Comparison of ENCODE assay signal across 11 cellular contexts in the genomic region with DNA sequence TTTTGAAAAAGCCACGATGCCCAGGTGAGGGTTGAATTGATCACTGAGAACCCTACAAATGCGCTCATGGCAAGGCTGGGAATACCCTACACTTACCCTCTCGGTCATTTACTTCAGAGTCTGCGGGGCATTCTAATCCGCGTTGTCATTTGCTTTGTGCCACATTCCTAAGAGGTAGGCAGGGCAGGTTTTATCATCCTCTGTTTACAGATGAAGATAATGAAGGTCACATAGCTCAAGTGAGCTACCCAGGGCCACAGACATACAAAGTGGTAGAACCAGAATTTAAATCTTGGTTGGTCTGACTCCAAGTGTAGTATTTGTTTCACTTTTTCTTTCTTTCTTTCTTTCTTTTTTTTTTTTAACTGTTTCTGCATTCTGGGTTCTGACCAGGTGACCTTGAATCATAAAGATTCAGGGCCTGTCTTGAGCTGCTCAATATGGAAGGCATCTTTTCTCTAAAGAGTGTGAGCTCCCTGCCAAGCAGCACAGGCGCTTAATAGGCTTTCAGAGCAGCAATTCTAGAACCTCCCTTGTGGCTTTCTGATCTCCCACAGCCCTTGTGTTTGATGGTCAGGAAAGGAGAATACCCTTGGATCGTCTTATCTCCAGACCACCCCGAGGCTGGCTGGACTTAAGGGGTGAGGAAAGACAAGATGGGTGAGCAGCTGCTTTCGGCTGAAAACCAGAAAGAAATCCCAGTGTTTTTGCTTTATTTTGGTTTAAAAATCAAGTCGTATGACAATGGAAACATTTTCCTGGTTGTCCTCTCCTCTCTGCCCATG. TPM values are rescaled to one million over a fixed set of nuclear protein-coding genes. Genes with fewer than 3 reads are reported as not detected.
A peak's percentile ranks its signal among the peaks of the same experiment; 100 is the strongest.
DNase-seq lines count a peak whose midpoint lies in the region; ATAC-seq, FAIRE-seq and TF ChIP-seq lines count a peak whose summit lies in the region.
"Had no signal": no experiment of that assay in that cellular context is flagged by ENCODE, and none has a peak within 500 bp of the region (broad histone marks: within the 10 kb centered on the region; RNA-seq: fewer than 3 reads in every experiment).

No MANE protein-coding gene starts in this region.

- ATAC-seq in A549 (peak in 1 of 2 experiments; percentile 21; a peak in 1 of 6 replicates), GM19324 (IDR thresholded peaks at IDR 0.05; ENCODE audit: low FRiP score, unreplicated experiment) (peak; percentile 10)

- H3F3A ChIP-seq in MM.1S (ENCODE audit: insufficient read depth, low read length): peaks cover 4% of the 10 kb centered on the region; the same call in 1 of the 2 replicates

- no peak for TF ChIP-seq RAD21 in A549 (conservative IDR thresholded peaks at IDR 0.05 in 1 of 2, IDR thresholded peaks at IDR 0.05 in 1 of 2)

- no peaks in the 10 kb centered on the region for H4K20me1 ChIP-seq in MM.1S (ENCODE audit: insufficient read depth, low read length)

- H3K9me3 ChIP-seq in A549: no peaks in the 10 kb centered on the region
- no peaks in the 10 kb centered on the region for H3K9me3 ChIP-seq in MM.1S (replicated peaks; ENCODE audit: insufficient read depth, low read length)

- CTCF ChIA-PET in A549 (lab: Yijun Ruan, JAX): interaction anchor here (2.5 to 6.7 kb wide), 2 partner anchors 39 to 218 kb away, joined by 7 to 50 read pairs; no protein-coding TSS in a partner anchor

- TF ChIP-seq POLR2A in A549 (IDR thresholded peaks at IDR 0.05; ENCODE audit: low read length) (no peak), H54 (IDR thresholded peaks at IDR 0.05; ENCODE audit: low read depth, low read length) (no peak)

- H3K79me2 ChIP-seq in MM.1S (ENCODE audit: low read length): no peaks in the 10 kb centered on the region

- H3K4me2 ChIP-seq in A549: no peak overlapping the region
- peak overlapping the region; percentile 77; the same call in 1 of the 2 replicates for H3K4me2 ChIP-seq in MM.1S (ENCODE audit: low read depth, low read length)

- no peaks in the 10 kb centered on the region for H3K27me3 ChIP-seq in MM.1S (replicated peaks; ENCODE audit: insufficient read depth, low read length)
- H3K27me3 ChIP-seq: brain microvascular endothelial cell had no signal

- TF ChIP-seq EP300 in A549 (IDR thresholded peaks at IDR 0.05): no peak

- H3K9ac ChIP-seq in MM.1S (ENCODE audit: low read length): peak overlapping the region; percentile 64; the same call in 1 of the 2 replicates

- H3K9me2 ChIP-seq in MM.1S (replicated peaks; ENCODE audit: insufficient read depth, low read length): no peaks in the 10 kb centered on the region

- TF ChIP-seq CTCF in A549 (IDR thresholded peaks at IDR 0.05) (no peak), MM.1S (IDR thresholded peaks at IDR 0.05; ENCODE audit: low read length) (no peak)

- H3K27ac ChIP-seq in A549 (peak overlapping the region; percentile 30 to 57; a peak in 4 of 6 replicates), MM.1S (ENCODE audit: low read length) (peak overlapping the region; percentile 58)
- H3K27ac ChIP-seq: brain microvascular endothelial cell, RWPE1 had no signal

- H3K36me3 ChIP-seq in MM.1S (replicated peaks; ENCODE audit: insufficient read depth, low read length): no peaks in the 10 kb centered on the region
- H3K36me3 ChIP-seq: brain microvascular endothelial cell had no signal

- POLR2A ChIA-PET in A549 (lab: Yijun Ruan, JAX): interaction anchor here (0.6 kb wide), 1 partner anchor 493 kb away, joined by 3 read pairs; no protein-coding TSS in a partner anchor

- 73% methylated on average over 11 of the region's 11 CpGs for WGBS in A549 (ENCODE audit: missing lambda C conversion rate)

- H3K4me1 ChIP-seq in A549 (peaks cover 23% of the 10 kb centered on the region), MM.1S (ENCODE audit: low read length) (peaks cover 8% of the 10 kb centered on the region)

- no peak for FAIRE-seq in A549 (lab: Jason Lieb, UNC)
- FAIRE-seq in H54 (lab: Jason Lieb, UNC): no peak
- FAIRE-seq: D721Med had no signal

- peak overlapping the region; percentile 81 for H2AFZ ChIP-seq in MM.1S (ENCODE audit: low read length)

- DNase-seq in A549 (ENCODE audit: low read depth in 1 of 2, low spot score in 1 of 2): no peak
- peak; percentile 6 for DNase-seq in MM.1S
- peak; percentile 5 for DNase-seq in germinal center (ENCODE audit: low spot score)
- DNase-seq in H54 (ENCODE audit: insufficient read length, low spot score): no peak
- no peak for DNase-seq in NCI-H1436 (lab: John Stamatoyannopoulos, UW)
- no peak for DNase-seq in cerebellar cortex (ENCODE audit: low spot score)
- no peak for DNase-seq in DMS 273 (lab: John Stamatoyannopoulos, UW; ENCODE audit: unreplicated experiment)
- DNase-seq: brain microvascular endothelial cell had no signal

- no peak overlapping the region for H3K4me3 ChIP-seq in A549
- H3K4me3 ChIP-seq in MM.1S (ENCODE audit: low read length): peak overlapping the region; percentile 74

TF ChIP-seq in A549, 52 proteins besides CTCF, POLR2A, EP300 and RAD21:
- TF ChIP-seq NR3C1 (IDR thresholded peaks at IDR 0.05) (no peak), RNF2 (IDR thresholded peaks at IDR 0.05; ENCODE audit: borderline replicate concordance, low read depth) (no peak), ZNF302 (CRISPR knock-in tag; IDR thresholded peaks at IDR 0.05) (no peak)
TF ChIP-seq in A549: peak in this region for 0.

RNA-seq across cellular contexts. Expression of gene BATF, which starts 0.7 kb away (rescaled TPM):
- polyA plus RNA-seq in A549 (2011; rRNA removed) (not detected in 2 replicates), A549 (2017; fragmentation: RNase III; extraction: RNeasy Plus Mini Kit Qiagen cat#74134 plus additional on column Dnase treatment) (not detected in 3 replicates)
- 0.05 TPM in 1 of 2 replicates, not detected in the other for polyA plus RNA-seq in A549 (2012; cell fraction: cytosol; rRNA removed)
- not detected in 2 replicates for polyA plus RNA-seq in A549 (2012; cell fraction: nucleus; rRNA removed)
- polyA minus RNA-seq in A549 (2011; rRNA and poly(A)+ RNA removed): not detected in 2 replicates

RNA-seq across cellular contexts. Expression of gene FLVCR2, which starts 56.8 kb away (rescaled TPM):
- 3.8 and 4.7 TPM in 2 replicates for polyA plus RNA-seq in A549 (2011; rRNA removed)
- polyA plus RNA-seq in A549 (2012; cell fraction: cytosol; rRNA removed): 1.4 and 1.9 TPM in 2 replicates
- 2.8 and 3.2 TPM in 2 replicates for polyA plus RNA-seq in A549 (2012; cell fraction: nucleus; rRNA removed)
- 3.1 to 3.9 TPM (median 3.6 TPM) in 3 replicates for polyA plus RNA-seq in A549 (2017; fragmentation: RNase III; extraction: RNeasy Plus Mini Kit Qiagen cat#74134 plus additional on column Dnase treatment)
- 4.6 and 6.8 TPM in 2 replicates for polyA minus RNA-seq in A549 (2011; rRNA and poly(A)+ RNA removed)

Comparison
In these comparisons a context has a peak if more than half of its experiments do, and no peak if none do; other contexts are left out.
1. DNase-seq: peak in MM.1S (single experiment) and germinal center (single experiment); none in A549 (0 of 2), H54 (single experiment), NCI-H1436 (single experiment), cerebellar cortex (single experiment) and DMS 273 (single experiment).